ENCODE assay signal across 21 cellular contexts in genomic region chr18:13627639-13628038, GRCh38.
"Had no signal": no experiment of that assay in that cellular context is flagged by ENCODE, and none has a peak within 500 bp of the region (broad histone marks: within the 10 kb centered on the region; RNA-seq: fewer than 3 reads in every experiment).

No MANE protein-coding gene starts in this region.

- H3K4me3 ChIP-seq: coronary artery, gastroesophageal sphincter, heart left ventricle, ovary, right lobe of liver, thyroid gland, uterus had no signal

- H3K27me3 ChIP-seq: gastroesophageal sphincter, heart left ventricle, ovary, right lobe of liver, thyroid gland, uterus had no signal

- H3K27ac ChIP-seq: coronary artery, gastroesophageal sphincter, heart left ventricle, ovary, right lobe of liver, thyroid gland, uterus, VCaP had no signal

- H3K4me3 Mint-ChIP-seq: brain, naive B cell, neural crest cell had no signal

- ATAC-seq: esophagus mucosa, gastroesophageal sphincter, heart left ventricle, left ventricle myocardium superior, right lobe of liver had no signal

- H3K36me3 Mint-ChIP-seq: brain, naive B cell had no signal

- H3K9me3 ChIP-seq: gastroesophageal sphincter, ovary, right lobe of liver, thyroid gland, uterus had no signal

- H3K9me3 Mint-ChIP-seq: naive B cell, neural crest cell had no signal

- DNase-seq: activated CD4-positive, CD25-positive, alpha-beta regulatory T cell treated with anti-CD3 and anti-CD28 coated beads, Interleukin-2, amount 50 U/mL, for 72 hours; activated naive CD4-positive, alpha-beta T cell; central memory CD4-positive, alpha-beta T cell; effector CD4-positive, alpha-beta T cell; heart left ventricle; left ventricle myocardium superior; naive B cell; ovary; right lobe of liver; small intestine; stimulated activated CD4-positive, alpha-beta T cell treated with anti-CD3 and anti-CD28 coated beads, Interleukin-15, amount 100 ng/mL, for 24 hours; stimulated activated CD4-positive, alpha-beta T cell treated with anti-CD3 and anti-CD28 coated beads, Interleukin-2, amount 100 ng/mL, for 48 hours; T-helper 2 cell; thyroid gland; uterus had no signal

- H3K27me3 Mint-ChIP-seq: naive B cell had no signal

- H3K36me3 ChIP-seq: ovary, thyroid gland, uterus had no signal

- H3K4me1 ChIP-seq: right lobe of liver, uterus had no signal

- FAIRE-seq: small intestine had no signal
